In the genomic region with DNA sequence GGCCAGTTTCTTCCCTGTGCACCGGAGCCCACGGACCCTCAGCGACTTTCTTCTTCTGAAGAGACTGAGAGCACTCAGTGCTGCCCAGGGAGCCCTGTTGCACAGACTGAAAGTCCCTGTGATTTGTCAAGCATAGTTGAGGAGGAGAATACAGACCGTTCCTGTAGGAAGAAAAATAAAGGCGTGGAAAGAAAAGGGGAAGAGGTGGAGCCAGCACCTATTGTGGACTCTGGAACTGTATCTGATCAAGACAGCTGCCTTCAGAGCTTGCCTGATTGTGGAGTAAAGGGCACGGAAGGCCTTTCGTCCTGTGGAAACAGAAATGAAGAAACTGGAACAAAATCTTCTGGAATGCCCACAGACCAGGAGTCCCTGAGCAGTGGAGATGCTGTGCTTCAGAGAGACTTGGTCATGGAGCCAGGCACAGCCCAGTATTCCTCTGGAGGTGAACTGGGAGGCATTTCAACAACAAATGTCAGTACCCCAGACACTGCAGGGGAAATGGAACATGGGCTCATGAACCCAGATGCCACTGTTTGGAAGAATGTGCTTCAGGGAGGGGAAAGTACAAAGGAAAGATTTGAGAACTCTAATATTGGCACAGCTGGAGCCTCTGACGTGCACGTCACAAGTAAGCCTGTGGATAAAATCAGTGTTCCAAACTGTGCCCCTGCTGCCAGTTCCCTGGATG, we compare ENCODE assay signal across 8 cellular contexts.
DNase-seq lines count a peak whose midpoint lies in the region; ATAC-seq and TF ChIP-seq lines count a peak whose summit lies in the region.
"Had no signal": no experiment of that assay in that cellular context is flagged by ENCODE, and none has a peak within 500 bp of the region (broad histone marks: within the 10 kb centered on the region; RNA-seq: fewer than 3 reads in every experiment).

No MANE protein-coding gene starts in this region.

- DNase-seq in MV-4-11 (lab: John Stamatoyannopoulos, UW), result peak; percentile 69
- DNase-seq in activated naive CD8-positive, alpha-beta T cell treated with anti-CD3 and anti-CD28 coated beads for 36 hours, result no peak
- no peak for DNase-seq in left lung
- peak; percentile 77 for DNase-seq in stomach
- no peak for DNase-seq in GM19238 (ENCODE audit: insufficient read length, low spot score)
- DNase-seq in GM10266 (ENCODE audit: extremely low spot score), result no peak
- DNase-seq: kidney glomerular epithelial cell had no signal

- peaks cover 36% of the 10 kb centered on the region for H3K36me3 Mint-ChIP-seq in activated naive CD8-positive, alpha-beta T cell treated with anti-CD3 and anti-CD28 coated beads for 36 hours

- H3K9me3 ChIP-seq in left lung, result no peaks in the 10 kb centered on the region
- H3K9me3 ChIP-seq in stomach, result no peaks in the 10 kb centered on the region

- H3K9me3 Mint-ChIP-seq in activated naive CD8-positive, alpha-beta T cell treated with anti-CD3 and anti-CD28 coated beads for 36 hours, result no peaks in the 10 kb centered on the region

- no peak overlapping the region for H3K4me3 Mint-ChIP-seq in activated naive CD8-positive, alpha-beta T cell treated with anti-CD3 and anti-CD28 coated beads for 36 hours

- H3K27ac ChIP-seq in left lung (peak overlapping the region; percentile 86 to 89), stomach (peak overlapping the region; percentile 86 to 96 (median 88))

- H3K27ac Mint-ChIP-seq in activated naive CD8-positive, alpha-beta T cell treated with anti-CD3 and anti-CD28 coated beads for 36 hours, result peak overlapping the region; percentile 36

- H3K4me1 ChIP-seq in left lung (peaks cover 46 to 61% of the 10 kb centered on the region in 2 donors), stomach (peaks cover 5 to 77% (median 55%) of the 10 kb centered on the region in 4 donors)

- TF ChIP-seq EP300 in stomach (IDR thresholded peaks at IDR 0.05), result no peak

- no peaks in the 10 kb centered on the region for H3K27me3 Mint-ChIP-seq in activated naive CD8-positive, alpha-beta T cell treated with anti-CD3 and anti-CD28 coated beads for 36 hours

- peak in 2 of 4 donors; percentile 27 to 78 for TF ChIP-seq POLR2A in stomach (IDR thresholded peaks at IDR 0.05)

- ATAC-seq in left lung, result peak; percentile 36
- ATAC-seq in HG03521 (IDR thresholded peaks at IDR 0.05; ENCODE audit: unreplicated experiment), result no peak

- TF ChIP-seq CTCF in left lung (IDR thresholded peaks at IDR 0.05), result no peak
- TF ChIP-seq CTCF in stomach (IDR thresholded peaks at IDR 0.05), result peak in 1 of 7 experiments; percentile 8
- no peak for TF ChIP-seq CTCF in GM10266 (IDR thresholded peaks at IDR 0.05; ENCODE audit: control insufficient read depth, insufficient read depth, low read depth, missing control alignments)

- intact Hi-C loops in left lung (cut with DNase I), result no loop called here
- intact Hi-C loops in stomach (cut with DNase I; ENCODE audit: low total_unique reads), result no loop called here

- peaks cover 54% of the 10 kb centered on the region for H3K4me1 Mint-ChIP-seq in activated naive CD8-positive, alpha-beta T cell treated with anti-CD3 and anti-CD28 coated beads for 36 hours

- H3K27me3 ChIP-seq in left lung, result no peaks in the 10 kb centered on the region
- H3K27me3 ChIP-seq in stomach, result no peaks in the 10 kb centered on the region

- no peak overlapping the region for H3K4me3 ChIP-seq in left lung
- H3K4me3 ChIP-seq in stomach, result peak overlapping the region; percentile 2 to 56 (median 28)

- peaks cover 0 to 63% of the 10 kb centered on the region in 2 donors for H3K36me3 ChIP-seq in left lung
- H3K36me3 ChIP-seq in stomach, result peaks cover 0 to 33% (median 24%) of the 10 kb centered on the region in 4 donors

- WGBS in stomach, 5 donors, result 24 to 44% (median 31%) methylated on average over 9 of the region's 9 CpGs

Comparison
In these comparisons a context has a peak if more than half of its experiments do, and no peak if none do; other contexts are left out.
1. DNase-seq: peak in MV-4-11 (single experiment) and stomach (single experiment); none in activated naive CD8-positive, alpha-beta T cell treated with anti-CD3 and anti-CD28 coated beads for 36 hours (single experiment), left lung (0 of 2), GM19238 (single experiment) and GM10266 (single experiment).
2. H3K4me3 ChIP-seq: peak in stomach (4 of 4); none in left lung (0 of 2).